Comparison of ENCODE assay signal across 10 cellular contexts in the genomic region with DNA sequence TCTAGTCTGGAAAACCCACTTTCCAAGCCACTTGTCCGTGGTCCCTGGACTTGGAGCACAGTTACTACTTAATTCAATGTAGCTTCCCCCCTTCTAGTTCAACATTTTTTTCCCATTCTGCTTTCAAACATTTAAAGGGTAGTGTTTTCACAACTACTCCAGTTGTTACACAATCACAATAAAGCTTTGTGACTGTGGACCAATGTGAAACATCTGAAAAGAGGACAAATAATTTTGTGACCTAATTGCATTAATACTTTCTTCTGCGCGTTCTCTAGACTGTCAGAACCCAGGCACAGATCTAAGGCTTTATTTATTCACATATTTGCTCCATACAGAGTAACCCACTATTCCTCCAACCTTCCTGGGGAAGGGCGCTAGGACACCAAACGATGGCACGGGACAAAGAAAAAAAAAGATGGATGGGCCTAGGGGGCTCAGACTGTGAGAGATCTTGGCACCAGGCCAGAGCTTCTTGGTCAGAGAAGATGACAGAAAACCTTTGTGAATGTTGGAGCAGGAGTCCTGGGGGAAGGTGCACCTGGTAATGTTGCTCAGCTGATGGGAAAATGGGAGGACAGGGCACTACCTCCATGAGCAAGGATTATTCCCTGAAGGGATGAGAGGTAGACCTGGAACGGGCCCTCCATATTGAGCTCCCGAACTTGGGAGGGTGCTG. TPM values are rescaled to one million over a fixed set of nuclear protein-coding genes. Genes with fewer than 3 reads are reported as not detected.
DNase-seq lines count a peak whose midpoint lies in the region; ATAC-seq and TF ChIP-seq lines count a peak whose summit lies in the region.
"Had no signal": no experiment of that assay in that cellular context is flagged by ENCODE, and none has a peak within 500 bp of the region (broad histone marks: within the 10 kb centered on the region; RNA-seq: fewer than 3 reads in every experiment).

No MANE protein-coding gene starts in this region.

- no peaks in the 10 kb centered on the region for H3K36me3 Mint-ChIP-seq in Calu3 (ENCODE audit: insufficient read depth, unreplicated experiment)
- no peaks in the 10 kb centered on the region for H3K36me3 Mint-ChIP-seq in activated naive CD8-positive, alpha-beta T cell treated with anti-CD3 and anti-CD28 coated beads, Interleukin-2, amount 50 U/mL, for 24 hours (ENCODE audit: low read depth)

- no peak overlapping the region for H3K27ac ChIP-seq in mesenchymal stem cell (ENCODE audit: low read length, poor library complexity, severe bottlenecking)

- H3K27ac Mint-ChIP-seq in Calu3 (ENCODE audit: unreplicated experiment) = no peak overlapping the region
- no peak overlapping the region for H3K27ac Mint-ChIP-seq in activated naive CD8-positive, alpha-beta T cell treated with anti-CD3 and anti-CD28 coated beads, Interleukin-2, amount 50 U/mL, for 24 hours

- H3K36me3 ChIP-seq in BE2C = no peaks in the 10 kb centered on the region
- no peaks in the 10 kb centered on the region for H3K36me3 ChIP-seq in mesenchymal stem cell (ENCODE audit: control insufficient read depth in 1 of 2, insufficient read depth in 2 of 2, low read depth in 1 of 2, low read length in 2 of 2)
- H3K36me3 ChIP-seq: ovary had no signal

- no peaks in the 10 kb centered on the region for H3K9me3 ChIP-seq in BE2C
- no peaks in the 10 kb centered on the region for H3K9me3 ChIP-seq in mesenchymal stem cell (ENCODE audit: control insufficient read depth, low read length)
- H3K9me3 ChIP-seq: ovary had no signal

- H3K4me3 ChIP-seq in BE2C (ENCODE audit: low read depth, low read length) (peak overlapping the region; percentile 51), mesenchymal stem cell (ENCODE audit: insufficient read depth in 1 of 2, low read depth in 1 of 2, low read length in 2 of 2) (peak overlapping the region in 1 of 2 experiments; percentile 66)

- H3K23ac ChIP-seq in mesenchymal stem cell (ENCODE audit: low read length in 2 of 2) = no peak overlapping the region

- H3K4me1 ChIP-seq in BE2C (peaks cover 5% of the 10 kb centered on the region), mesenchymal stem cell (ENCODE audit: control insufficient read depth, insufficient read depth, low read depth, low read length) (peaks cover 10% of the 10 kb centered on the region)

- H2BK5ac ChIP-seq in mesenchymal stem cell (ENCODE audit: low read depth, low read length, poor library complexity, severe bottlenecking) = no peak overlapping the region

- no peak for ATAC-seq in activated naive CD8-positive, alpha-beta T cell treated with anti-CD3 and anti-CD28 coated beads, Interleukin-2, amount 50 U/mL, for 24 hours
- no peak for ATAC-seq in HG03025 (IDR thresholded peaks at IDR 0.05; ENCODE audit: low FRiP score, unreplicated experiment)

- peak overlapping the region in 1 of 2 experiments; percentile 22 for H2BK12ac ChIP-seq in mesenchymal stem cell (ENCODE audit: low read length in 2 of 2)

- H4K91ac ChIP-seq in mesenchymal stem cell (ENCODE audit: low read length) = no peak overlapping the region

- peaks cover 8% of the 10 kb centered on the region for H3K4me1 Mint-ChIP-seq in Calu3 (ENCODE audit: low read depth, unreplicated experiment)
- H3K4me1 Mint-ChIP-seq in activated naive CD8-positive, alpha-beta T cell treated with anti-CD3 and anti-CD28 coated beads, Interleukin-2, amount 50 U/mL, for 24 hours = peaks cover 11% of the 10 kb centered on the region

- no peak overlapping the region for H3K14ac ChIP-seq in mesenchymal stem cell (ENCODE audit: low read length in 2 of 2)

- peaks cover 43% of the 10 kb centered on the region for H3K27me3 Mint-ChIP-seq in Calu3 (ENCODE audit: unreplicated experiment)
- H3K27me3 Mint-ChIP-seq in activated naive CD8-positive, alpha-beta T cell treated with anti-CD3 and anti-CD28 coated beads, Interleukin-2, amount 50 U/mL, for 24 hours = peaks cover 39% of the 10 kb centered on the region

- 84% methylated on average over 8 of the region's 8 CpGs for WGBS in mesenchymal stem cell

- H2AFZ ChIP-seq in mesenchymal stem cell (ENCODE audit: low read depth, low read length) = no peak overlapping the region

- no peak overlapping the region for H4K8ac ChIP-seq in mesenchymal stem cell (ENCODE audit: low read length)

- CTCF ChIA-PET in Calu3 (lab: Charles Lee) = interaction anchor here (0.7 kb wide), 1 partner anchor 8 kb away, joined by 3 read pairs; no protein-coding TSS in a partner anchor

- intact Hi-C loops in Calu3 (cut with micrococcal nuclease; ENCODE audit: unreplicated experiment) = loop anchor here (5.0 to 10.0 kb wide), 2 partner anchors 34 to 92 kb away; no protein-coding TSS in a partner anchor

- H3K4me3 Mint-ChIP-seq in Calu3 (ENCODE audit: low read depth, unreplicated experiment) = peak overlapping the region; percentile 39
- H3K4me3 Mint-ChIP-seq in activated naive CD8-positive, alpha-beta T cell treated with anti-CD3 and anti-CD28 coated beads, Interleukin-2, amount 50 U/mL, for 24 hours = peak overlapping the region; percentile 45

- BruUV-seq in Calu3 (replicated peaks; lab: Mats Ljungman, UMichigan) = no TSS peak

- H3K9me3 Mint-ChIP-seq in Calu3 (ENCODE audit: low read depth, unreplicated experiment) = no peaks in the 10 kb centered on the region
- no peaks in the 10 kb centered on the region for H3K9me3 Mint-ChIP-seq in activated naive CD8-positive, alpha-beta T cell treated with anti-CD3 and anti-CD28 coated beads, Interleukin-2, amount 50 U/mL, for 24 hours

- no peak for TF ChIP-seq CTCF in BE2C (IDR thresholded peaks at IDR 0.05; ENCODE audit: low read depth, low read length)
- TF ChIP-seq CTCF in Calu3 (IDR thresholded peaks at IDR 0.05; ENCODE audit: unreplicated experiment) = no peak
- TF ChIP-seq CTCF in GM10266 (IDR thresholded peaks at IDR 0.05; ENCODE audit: control insufficient read depth, insufficient read depth, low read depth, missing control alignments) = no peak

- H3K18ac ChIP-seq in mesenchymal stem cell (ENCODE audit: low read depth in 1 of 2, low read length in 2 of 2) = no peak overlapping the region

- H3K27me3 ChIP-seq in BE2C = no peaks in the 10 kb centered on the region
- peaks cover 0 to 16% of the 10 kb centered on the region in 2 experiments for H3K27me3 ChIP-seq in mesenchymal stem cell (ENCODE audit: control insufficient read depth in 1 of 2, insufficient read depth in 1 of 2, low read length in 2 of 2)
- H3K27me3 ChIP-seq: ovary had no signal

- peak overlapping the region; percentile 63 for H3K9ac ChIP-seq in mesenchymal stem cell (ENCODE audit: low read length)

- peak overlapping the region; percentile 12 for H2BK15ac ChIP-seq in mesenchymal stem cell (ENCODE audit: low read depth, poor library complexity, severe bottlenecking)

- no peak overlapping the region for H2BK120ac ChIP-seq in mesenchymal stem cell (ENCODE audit: low read depth, low read length)

- no peak overlapping the region for H3K4ac ChIP-seq in mesenchymal stem cell (ENCODE audit: low read depth in 1 of 2, low read length in 2 of 2)

- H3K4me2 ChIP-seq in mesenchymal stem cell (ENCODE audit: low read length, poor library complexity, severe bottlenecking) = no peak overlapping the region

- no peak overlapping the region for H2AK5ac ChIP-seq in mesenchymal stem cell (ENCODE audit: low read length, severe bottlenecking)

- DNase-seq in BE2C (no peak), Calu3 (no peak), mesenchymal stem cell (no peak), GM10266 (ENCODE audit: extremely low spot score) (no peak), T-helper 9 cell (no peak), NCI-H1417 (lab: John Stamatoyannopoulos, UW) (no peak)
- no peak for DNase-seq in activated naive CD8-positive, alpha-beta T cell treated with anti-CD3 and anti-CD28 coated beads, Interleukin-2, amount 50 U/mL, for 24 hours
- DNase-seq: NK-92 treated with Interleukin-12 subunit alpha and Interleukin-12 subunit beta, amount 100 ng/mL, for 24 hours had no signal

- H3K79me1 ChIP-seq in mesenchymal stem cell (replicated peaks; ENCODE audit: low read length, poor library complexity, severe bottlenecking) = no peaks in the 10 kb centered on the region

RNA-seq across cellular contexts. Expression of a gene that starts 1.3 kb away (rescaled TPM):
- polyA plus RNA-seq in BE2C (2012; ENCODE audit: insufficient read depth, insufficient read length, low read depth) = 23.1 TPM
- 7.5 TPM in 2 replicates for total RNA-seq in Calu3 (2022)
- 8.7 TPM for polyA plus RNA-seq in mesenchymal stem cell (2013, experiment 1 of 2)
- 8.7 TPM for polyA plus RNA-seq in mesenchymal stem cell (2013, experiment 2 of 2)
